Comparison of ENCODE assay signal across 8 cellular contexts in the genomic region with DNA sequence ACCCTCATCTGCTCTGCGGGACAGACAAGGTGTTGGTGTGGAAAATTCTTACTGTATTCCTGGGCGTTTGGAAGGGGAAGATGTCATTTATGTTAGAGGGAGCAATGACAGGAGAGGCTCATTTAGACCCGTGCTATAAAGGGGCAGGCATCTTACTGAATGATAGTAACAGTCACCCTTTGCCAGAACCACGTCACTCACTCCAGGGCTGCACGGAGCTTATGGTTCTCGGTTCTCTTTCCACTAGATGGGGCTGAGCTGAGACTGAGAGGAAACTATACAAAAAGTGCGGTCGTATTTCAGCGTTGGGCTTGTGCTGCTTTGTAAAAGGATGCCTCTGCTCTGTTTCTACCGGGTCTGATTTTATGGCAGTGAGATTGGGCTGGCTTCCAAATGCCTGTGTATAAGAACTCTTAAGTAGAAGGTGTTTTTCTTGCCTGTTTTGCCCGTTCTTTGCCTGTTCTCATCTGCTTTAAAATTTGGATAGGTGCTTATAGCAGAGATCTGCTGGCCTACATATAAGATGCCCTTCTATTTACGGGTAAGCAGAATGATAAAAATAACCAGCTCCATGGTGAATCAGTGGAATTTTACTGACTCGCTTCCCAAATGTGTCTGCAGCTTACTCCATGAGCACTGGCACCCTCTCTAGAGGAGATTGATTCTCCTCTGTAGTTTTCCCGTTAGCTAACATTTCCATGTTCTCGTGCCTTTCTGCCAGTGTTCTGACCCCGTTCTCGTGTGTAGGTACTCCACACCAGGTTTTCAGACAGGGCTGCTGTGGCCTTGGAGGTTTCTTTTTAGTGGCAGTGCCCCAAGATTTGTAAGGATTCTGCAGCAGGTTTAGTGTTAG. TPM values are rescaled to one million over a fixed set of nuclear protein-coding genes. Genes with fewer than 3 reads are reported as not detected.
DNase-seq lines count a peak whose midpoint lies in the region; ATAC-seq and TF ChIP-seq lines count a peak whose summit lies in the region.

No MANE protein-coding gene starts in this region.

- no peak overlapping the region for H3K4me3 Mint-ChIP-seq in activated CD4-positive, alpha-beta memory T cell treated with anti-CD3 and anti-CD28 coated beads, Interleukin-2, amount 10 ng/mL, durations not matched to agents 7 days and 5 days

- TF ChIP-seq CTCF in dorsolateral prefrontal cortex (IDR thresholded peaks at IDR 0.05 in 54 of 56, conservative IDR thresholded peaks at IDR 0.05 in 2 of 56; ENCODE audit: low read depth in 1 of 56, partially characterized antibody in 56 of 56): peak in 54 of 56 donors; percentile 17 to 65 (median 45)

- H3K36me3 Mint-ChIP-seq in activated CD4-positive, alpha-beta memory T cell treated with anti-CD3 and anti-CD28 coated beads, Interleukin-2, amount 10 ng/mL, durations not matched to agents 7 days and 5 days (ENCODE audit: low read depth): peaks cover 80% of the 10 kb centered on the region

- peak overlapping the region in 44 of 59 donors; percentile 1 to 43 (median 22) for H3K4me3 ChIP-seq in dorsolateral prefrontal cortex

- peaks cover 0 to 5% (median 0%) of the 10 kb centered on the region in 45 donors for H3K27me3 ChIP-seq in dorsolateral prefrontal cortex

- H3K9me3 Mint-ChIP-seq in activated CD4-positive, alpha-beta memory T cell treated with anti-CD3 and anti-CD28 coated beads, Interleukin-2, amount 10 ng/mL, durations not matched to agents 7 days and 5 days: peaks cover 6% of the 10 kb centered on the region

- intact Hi-C loops in dorsolateral prefrontal cortex (cut with DNase I): loop anchor here in 1 of 2 donors (5.0 kb wide), 2 partner anchors 57 to 73 kb away; a partner anchor contains a TSS

- CTCF ChIA-PET in activated CD4-positive, alpha-beta memory T cell treated with anti-CD3 and anti-CD28 coated beads, Interleukin-2, amount 10 ng/mL, durations not matched to agents 7 days and 5 days (lab: Charles Lee): interaction anchor here (1.3 to 3.3 kb wide), 6 partner anchors 26 to 218 kb away, joined by 3 to 20 read pairs (median 7); no protein-coding TSS in a partner anchor

- DNase-seq in AG20443 (ENCODE audit: low spot score) (peak; percentile 77), NCI-H1092 (lab: John Stamatoyannopoulos, UW) (peak; percentile 87), dorsolateral prefrontal cortex (peak in 7 of 10 donors; percentile 46 to 74 (median 63)), medulla oblongata (ENCODE audit: extremely low spot score) (peak; percentile 57)
- DNase-seq in activated CD4-positive, alpha-beta memory T cell treated with anti-CD3 and anti-CD28 coated beads, Interleukin-2, amount 10 ng/mL, durations not matched to agents 7 days and 5 days: peak; percentile 56
- peak; percentile 20 for DNase-seq in stimulated activated CD8-positive, alpha-beta memory T cell treated with anti-CD3 and anti-CD28 coated beads, Interleukin-12 subunit alpha, Interleukin-12 subunit beta, amount 100 ng/mL, for 1 hour (ENCODE audit: low read depth)

- H3K4me1 Mint-ChIP-seq in activated CD4-positive, alpha-beta memory T cell treated with anti-CD3 and anti-CD28 coated beads, Interleukin-2, amount 10 ng/mL, durations not matched to agents 7 days and 5 days: peaks cover 50% of the 10 kb centered on the region

- no peak for ATAC-seq in GM21367 (IDR thresholded peaks at IDR 0.05; ENCODE audit: unreplicated experiment)
- ATAC-seq in HG03460 (IDR thresholded peaks at IDR 0.05; ENCODE audit: unreplicated experiment): no peak

- H3K27me3 Mint-ChIP-seq in activated CD4-positive, alpha-beta memory T cell treated with anti-CD3 and anti-CD28 coated beads, Interleukin-2, amount 10 ng/mL, durations not matched to agents 7 days and 5 days: no peaks in the 10 kb centered on the region

- POLR2A ChIA-PET in activated CD4-positive, alpha-beta memory T cell treated with anti-CD3 and anti-CD28 coated beads, Interleukin-2, amount 10 ng/mL, durations not matched to agents 7 days and 5 days (lab: Charles Lee): interaction anchor here (1.5 to 1.8 kb wide), 3 partner anchors 25 to 205 kb away, joined by 4 to 6 read pairs (median 6); no protein-coding TSS in a partner anchor

- H3K27ac ChIP-seq in dorsolateral prefrontal cortex: peak overlapping the region in 58 of 59 donors; percentile 56 to 98 (median 90)

- peak overlapping the region; percentile 48 for H3K27ac Mint-ChIP-seq in activated CD4-positive, alpha-beta memory T cell treated with anti-CD3 and anti-CD28 coated beads, Interleukin-2, amount 10 ng/mL, durations not matched to agents 7 days and 5 days

RNA-seq across cellular contexts. Expression of a gene that starts 55.9 kb away (rescaled TPM):
- total RNA-seq in activated CD4-positive, alpha-beta memory T cell treated with anti-CD3 and anti-CD28 coated beads, Interleukin-2, amount 10 ng/mL, durations not matched to agents 7 days and 5 days: 10 to 100 TPM; 75.2 to 79.2 TPM
- total RNA-seq in dorsolateral prefrontal cortex: 100 to 1,000 TPM in 5 of 120 experiments, 10 to 100 TPM in 115; 22.1 to 132 (median 50.4) TPM

RNA-seq across cellular contexts. Expression of a gene that starts 55.9 kb away (rescaled TPM):
- 10 to 100 TPM; 23.3 to 26.0 TPM for total RNA-seq in activated CD4-positive, alpha-beta memory T cell treated with anti-CD3 and anti-CD28 coated beads, Interleukin-2, amount 10 ng/mL, durations not matched to agents 7 days and 5 days
- total RNA-seq in dorsolateral prefrontal cortex: 100 to 1,000 TPM in 1 of 120 experiments, 10 to 100 TPM in 119; 11.1 to 102 (median 27.3) TPM

Comparison
In these comparisons a context has a peak if more than half of its experiments do, and no peak if none do; other contexts are left out.
1. DNase-seq: peak in every context shown above with its lines; median percentile 87 in NCI-H1092; 77 in AG20443; 63 in dorsolateral prefrontal cortex; 57 in medulla oblongata; 56 in activated CD4-positive, alpha-beta memory T cell treated with anti-CD3 and anti-CD28 coated beads, Interleukin-2, amount 10 ng/mL, durations not matched to agents 7 days and 5 days; 20 in stimulated activated CD8-positive, alpha-beta memory T cell treated with anti-CD3 and anti-CD28 coated beads, Interleukin-12 subunit alpha, Interleukin-12 subunit beta, amount 100 ng/mL, for 1 hour.